Comparison of ENCODE assay signal across 25 cellular contexts in genomic region chr15:67903708-67904107, GRCh38.
"Had no signal": no experiment of that assay in that cellular context is flagged by ENCODE, and none has a peak within 500 bp of the region (broad histone marks: within the 10 kb centered on the region; RNA-seq: fewer than 3 reads in every experiment).

No MANE protein-coding gene starts in this region.

- FAIRE-seq: colon, endothelial cell of umbilical vein, frontal cortex, kidney had no signal

- H3K4me1 ChIP-seq: esophagus muscularis mucosa, foreskin keratinocyte, gastroesophageal sphincter, left lung had no signal

- H3K4me3 Mint-ChIP-seq: immature natural killer cell, mesothelial cell of epicardium, naive B cell had no signal

- H3K36me3 Mint-ChIP-seq: immature natural killer cell had no signal

- H3K9me3 Mint-ChIP-seq: immature natural killer cell had no signal

- H3K4me2 ChIP-seq: hepatocyte had no signal

- H2AFZ ChIP-seq: hepatocyte had no signal

- H3K4me1 Mint-ChIP-seq: immature natural killer cell, naive B cell had no signal

- ATAC-seq: foreskin keratinocyte, gastroesophageal sphincter, heart left ventricle, left cardiac atrium, left lung, left ventricle myocardium superior, lower lobe of right lung, mucosa of descending colon had no signal

- H3K27ac Mint-ChIP-seq: immature natural killer cell, mesothelial cell of epicardium had no signal

- H3K27me3 ChIP-seq: dorsolateral prefrontal cortex, esophagus muscularis mucosa, foreskin keratinocyte, gastroesophageal sphincter, heart left ventricle, hepatocyte, left lung had no signal

- DNase-seq: dermis blood vessel endothelial cell; dorsolateral prefrontal cortex; effector CD4-positive, alpha-beta T cell; effector memory CD4-positive, alpha-beta T cell; foreskin keratinocyte; heart left ventricle; hypothalamus; immature natural killer cell; islet precursor cell; kidney; left cardiac atrium; left lung; left ventricle myocardium superior; lower lobe of right lung; mesenchymal stem cell; mucosa of descending colon; naive B cell had no signal

- H3K9me3 ChIP-seq: esophagus muscularis mucosa, gastroesophageal sphincter, heart left ventricle, left lung, lower lobe of right lung, mucosa of descending colon had no signal

- H3K4me3 ChIP-seq: coronary artery, dorsolateral prefrontal cortex, esophagus muscularis mucosa, gastroesophageal sphincter, heart left ventricle, hepatocyte, left lung, lower lobe of right lung, mucosa of descending colon had no signal

- H3K27ac ChIP-seq: coronary artery, dorsolateral prefrontal cortex, esophagus muscularis mucosa, foreskin keratinocyte, gastroesophageal sphincter, heart left ventricle, hepatocyte, left lung, lower lobe of right lung had no signal

- H3K79me2 ChIP-seq: hepatocyte had no signal

- H3K36me3 ChIP-seq: esophagus muscularis mucosa, gastroesophageal sphincter, heart left ventricle, left lung, lower lobe of right lung had no signal
